In the genomic region with DNA sequence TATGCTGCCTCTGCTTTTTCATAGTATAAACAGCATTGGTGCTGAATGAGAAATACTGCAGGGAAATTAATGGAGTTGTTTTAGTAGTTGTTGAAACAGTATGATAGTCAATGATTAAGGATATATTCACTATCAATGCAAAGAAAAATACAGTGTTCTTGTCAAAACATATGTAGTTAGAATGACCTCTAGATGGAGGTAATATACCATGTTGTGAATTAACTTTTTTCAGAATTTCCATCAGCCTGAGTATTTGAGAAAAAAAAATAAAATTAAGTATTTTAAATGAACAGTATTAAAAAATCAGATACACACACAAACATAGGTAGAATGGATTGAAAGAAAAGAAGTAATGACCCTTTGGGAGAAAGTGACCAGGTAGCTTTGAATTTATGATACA, we compare ENCODE assay signal across 12 cellular contexts. TPM values are rescaled to one million over a fixed set of nuclear protein-coding genes. Genes with fewer than 3 reads are reported as not detected.
DNase-seq lines count a peak whose midpoint lies in the region; ATAC-seq and TF ChIP-seq lines count a peak whose summit lies in the region.
"Had no signal": no experiment of that assay in that cellular context is flagged by ENCODE, and none has a peak within 500 bp of the region (broad histone marks: within the 10 kb centered on the region; RNA-seq: fewer than 3 reads in every experiment).

No MANE protein-coding gene starts in this region.

- H3K4me3 Mint-ChIP-seq in activated CD8-positive, alpha-beta T cell treated with anti-CD3 and anti-CD28 coated beads for 36 hours, result no peak overlapping the region
- H3K4me3 Mint-ChIP-seq in activated CD8-positive, alpha-beta T cell treated with anti-CD3 and anti-CD28 coated beads, Interleukin-2, amount 10 ng/mL, durations not matched to agents 7 days and 5 days, result no peak overlapping the region

- no peak overlapping the region for H2AFZ ChIP-seq in smooth muscle cell (ENCODE audit: low read depth)

- H3K9me3 Mint-ChIP-seq in activated CD8-positive, alpha-beta T cell treated with anti-CD3 and anti-CD28 coated beads for 36 hours, result no peaks in the 10 kb centered on the region
- no peaks in the 10 kb centered on the region for H3K9me3 Mint-ChIP-seq in activated CD8-positive, alpha-beta T cell treated with anti-CD3 and anti-CD28 coated beads, Interleukin-2, amount 10 ng/mL, durations not matched to agents 7 days and 5 days (ENCODE audit: insufficient read depth)

- no peaks in the 10 kb centered on the region for H4K20me1 ChIP-seq in smooth muscle cell (ENCODE audit: low read depth)

- H3K9ac ChIP-seq in smooth muscle cell (ENCODE audit: low read depth), result no peak overlapping the region

- CTCF ChIA-PET in activated CD8-positive, alpha-beta T cell treated with anti-CD3 and anti-CD28 coated beads for 36 hours (lab: Charles Lee), result interaction anchor here (1.3 kb wide), 1 partner anchor 131 kb away, joined by 4 read pairs; no protein-coding TSS in a partner anchor
- CTCF ChIA-PET in activated CD8-positive, alpha-beta T cell treated with anti-CD3 and anti-CD28 coated beads, Interleukin-2, amount 10 ng/mL, durations not matched to agents 7 days and 5 days (lab: Charles Lee), result interaction anchor here (1.0 kb wide), 1 partner anchor 290 kb away, joined by 3 read pairs; no protein-coding TSS in a partner anchor

- H3F3A ChIP-seq in smooth muscle cell (ENCODE audit: low read depth), result no peaks in the 10 kb centered on the region

- peaks cover 6% of the 10 kb centered on the region for H3K4me1 Mint-ChIP-seq in activated CD8-positive, alpha-beta T cell treated with anti-CD3 and anti-CD28 coated beads for 36 hours (ENCODE audit: low read depth)
- H3K4me1 Mint-ChIP-seq in activated CD8-positive, alpha-beta T cell treated with anti-CD3 and anti-CD28 coated beads, Interleukin-2, amount 10 ng/mL, durations not matched to agents 7 days and 5 days (ENCODE audit: low read depth), result peaks cover 6% of the 10 kb centered on the region

- no peak overlapping the region for H3K27ac Mint-ChIP-seq in activated CD8-positive, alpha-beta T cell treated with anti-CD3 and anti-CD28 coated beads for 36 hours
- H3K27ac Mint-ChIP-seq in activated CD8-positive, alpha-beta T cell treated with anti-CD3 and anti-CD28 coated beads, Interleukin-2, amount 10 ng/mL, durations not matched to agents 7 days and 5 days, result no peak overlapping the region

- no peaks in the 10 kb centered on the region for H3K36me3 ChIP-seq in smooth muscle cell (ENCODE audit: low read depth)
- H3K36me3 ChIP-seq: BE2C, vagina had no signal

- no peak for DNase-seq in activated CD8-positive, alpha-beta T cell treated with anti-CD3 and anti-CD28 coated beads for 36 hours
- no peak for DNase-seq in activated CD8-positive, alpha-beta T cell treated with anti-CD3 and anti-CD28 coated beads, Interleukin-2, amount 10 ng/mL, durations not matched to agents 7 days and 5 days
- DNase-seq in OCI-M1 (lab: John Stamatoyannopoulos, UW) (peak; percentile 52), epithelial cell of esophagus (ENCODE audit: low read depth) (peak; percentile 18), smooth muscle cell (lab: John Stamatoyannopoulos, UW; ENCODE audit: unreplicated experiment) (no peak), NCI-H146 treated with DMSO at 0.1 percent for 48 hours (lab: John Stamatoyannopoulos, UW; ENCODE audit: unreplicated experiment) (no peak), middle frontal gyrus (ENCODE audit: extremely low spot score, low spot score) (no peak)
- DNase-seq: BE2C, NCI-H526 treated with DMSO at 0.1 percent for 48 hours had no signal

- H3K79me2 ChIP-seq in smooth muscle cell (ENCODE audit: low read depth), result no peaks in the 10 kb centered on the region

- peak; percentile 20 for TF ChIP-seq CTCF in activated CD8-positive, alpha-beta T cell treated with anti-CD3 and anti-CD28 coated beads for 36 hours (IDR thresholded peaks at IDR 0.05)
- no peak for TF ChIP-seq CTCF in epithelial cell of esophagus (IDR thresholded peaks at IDR 0.05; ENCODE audit: insufficient read depth, low read depth, low read length, missing control alignments)
- peak; percentile 57 for TF ChIP-seq CTCF in smooth muscle cell (IDR thresholded peaks at IDR 0.05; ENCODE audit: borderline replicate concordance, insufficient read depth, poor library complexity, severe bottlenecking)

- H3K27me3 Mint-ChIP-seq in activated CD8-positive, alpha-beta T cell treated with anti-CD3 and anti-CD28 coated beads for 36 hours, result no peaks in the 10 kb centered on the region
- peaks cover 7% of the 10 kb centered on the region for H3K27me3 Mint-ChIP-seq in activated CD8-positive, alpha-beta T cell treated with anti-CD3 and anti-CD28 coated beads, Interleukin-2, amount 10 ng/mL, durations not matched to agents 7 days and 5 days (ENCODE audit: low read depth)

- no peaks in the 10 kb centered on the region for H3K4me1 ChIP-seq in smooth muscle cell (ENCODE audit: low read depth)
- H3K4me1 ChIP-seq: vagina had no signal

- H3K36me3 Mint-ChIP-seq in activated CD8-positive, alpha-beta T cell treated with anti-CD3 and anti-CD28 coated beads for 36 hours (ENCODE audit: low read depth), result peaks cover 2% of the 10 kb centered on the region
- no peaks in the 10 kb centered on the region for H3K36me3 Mint-ChIP-seq in activated CD8-positive, alpha-beta T cell treated with anti-CD3 and anti-CD28 coated beads, Interleukin-2, amount 10 ng/mL, durations not matched to agents 7 days and 5 days (ENCODE audit: low read depth)

- peak overlapping the region; percentile 49 for H3K4me2 ChIP-seq in smooth muscle cell

- no peak overlapping the region for H3K27ac ChIP-seq in smooth muscle cell (ENCODE audit: low read depth)
- H3K27ac ChIP-seq: vagina had no signal

- intact Hi-C loops in activated CD8-positive, alpha-beta T cell treated with anti-CD3 and anti-CD28 coated beads for 36 hours (cut with micrococcal nuclease), result loop anchor here (5.0 kb wide), 1 partner anchor 133 kb away; no protein-coding TSS in a partner anchor

- no peaks in the 10 kb centered on the region for H3K9me3 ChIP-seq in smooth muscle cell (replicated peaks; ENCODE audit: low read depth)
- H3K9me3 ChIP-seq: BE2C, vagina had no signal

- POLR2A ChIA-PET in activated CD8-positive, alpha-beta T cell treated with anti-CD3 and anti-CD28 coated beads for 36 hours (lab: Charles Lee), result no interaction called here
- POLR2A ChIA-PET in activated CD8-positive, alpha-beta T cell treated with anti-CD3 and anti-CD28 coated beads, Interleukin-2, amount 10 ng/mL, durations not matched to agents 7 days and 5 days (lab: Charles Lee), result no interaction called here

- H3K4me3 ChIP-seq in epithelial cell of esophagus (ENCODE audit: low read length), result no peak overlapping the region
- no peak overlapping the region for H3K4me3 ChIP-seq in smooth muscle cell
- H3K4me3 ChIP-seq: lung, vagina had no signal

- H3K27me3 ChIP-seq in smooth muscle cell (ENCODE audit: low read depth), result no peaks in the 10 kb centered on the region
- H3K27me3 ChIP-seq: BE2C, vagina had no signal

- ATAC-seq in activated CD8-positive, alpha-beta T cell treated with anti-CD3 and anti-CD28 coated beads for 36 hours, result no peak
- ATAC-seq in activated CD8-positive, alpha-beta T cell treated with anti-CD3 and anti-CD28 coated beads, Interleukin-2, amount 10 ng/mL, durations not matched to agents 7 days and 5 days, result no peak
- no peak for ATAC-seq in GM19023 (IDR thresholded peaks at IDR 0.05; ENCODE audit: unreplicated experiment)

RNA-seq across cellular contexts. Expression of gene RMDN2, which starts 59.5 kb away (rescaled TPM):
- 1 to 10 TPM; 1.4 to 2.6 TPM for total RNA-seq in activated CD8-positive, alpha-beta T cell treated with anti-CD3 and anti-CD28 coated beads for 36 hours
- 1 to 10 TPM; 1.9 to 2.2 TPM for total RNA-seq in activated CD8-positive, alpha-beta T cell treated with anti-CD3 and anti-CD28 coated beads, Interleukin-2, amount 10 ng/mL, durations not matched to agents 7 days and 5 days
- total RNA-seq in smooth muscle cell, result 4.3 and 5.6 TPM in 2 replicates
- 3.6 and 5.0 TPM in 2 replicates for polyA plus RNA-seq in smooth muscle cell

Comparison
In these comparisons a context has a peak if more than half of its experiments do, and no peak if none do; other contexts are left out.
1. DNase-seq: peak in OCI-M1 (single experiment) and epithelial cell of esophagus (single experiment); none in activated CD8-positive, alpha-beta T cell treated with anti-CD3 and anti-CD28 coated beads for 36 hours (single experiment), activated CD8-positive, alpha-beta T cell treated with anti-CD3 and anti-CD28 coated beads, Interleukin-2, amount 10 ng/mL, durations not matched to agents 7 days and 5 days (single experiment), smooth muscle cell (single experiment), NCI-H146 treated with DMSO at 0.1 percent for 48 hours (single experiment) and middle frontal gyrus (single experiment).